Comparison of ENCODE assay signal across 15 cellular contexts in the genomic region with DNA sequence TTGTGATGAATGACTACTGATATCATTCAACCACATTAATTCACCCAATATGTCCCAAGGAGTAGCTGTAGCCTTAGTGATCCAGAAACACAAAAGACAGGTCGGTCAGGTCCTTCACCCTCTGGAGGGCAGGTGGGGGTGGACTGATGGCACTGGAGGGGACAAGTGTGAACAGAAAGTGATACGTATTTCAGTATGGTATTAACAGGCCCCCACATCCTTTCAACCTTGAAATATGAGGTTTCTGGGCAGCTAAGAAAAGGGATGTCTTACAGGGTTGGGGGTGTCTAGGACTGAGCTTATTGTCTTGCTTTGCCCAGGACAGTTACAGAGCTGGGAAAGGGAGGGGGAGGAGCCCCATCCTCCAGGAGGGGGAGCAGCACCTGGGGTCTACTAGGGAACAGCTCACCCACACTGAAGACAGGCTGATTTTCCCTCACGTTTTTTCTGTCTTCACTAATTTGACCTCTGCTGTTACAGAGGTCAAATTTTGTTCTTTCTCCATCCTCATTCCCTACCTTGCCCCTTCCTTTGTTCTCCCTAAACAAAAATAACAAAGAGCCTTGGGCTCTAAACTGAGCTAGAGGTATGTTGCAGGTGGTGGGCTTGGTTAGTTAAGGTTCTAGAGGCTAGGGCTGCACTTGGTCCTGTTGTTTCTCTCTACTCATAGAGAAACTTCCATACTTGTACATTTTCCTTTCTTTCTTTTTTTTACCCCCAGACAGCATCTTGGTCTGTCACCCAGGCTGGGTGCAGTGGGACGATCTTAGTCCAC.
DNase-seq lines count a peak whose midpoint lies in the region; ATAC-seq lines count a peak whose summit lies in the region.
"Had no signal": no experiment of that assay in that cellular context is flagged by ENCODE, and none has a peak within 500 bp of the region (broad histone marks: within the 10 kb centered on the region; RNA-seq: fewer than 3 reads in every experiment).

No MANE protein-coding gene starts in this region.

- DNase-seq in central memory CD8-positive, alpha-beta T cell (ENCODE audit: low spot score in 2 of 2): no peak
- no peak for DNase-seq in stimulated activated CD4-positive, alpha-beta T cell treated with anti-CD3 and anti-CD28 coated beads, Interleukin-2, amount 100 ng/mL, for 24 hours
- no peak for DNase-seq in Ammon's horn (ENCODE audit: low spot score)
- DNase-seq in activated T-cell treated with anti-CD3 and anti-CD28 coated beads, Interleukin-2, amount 50 U/mL, for 24 hours: no peak
- DNase-seq in 8988T: no peak
- DNase-seq: activated CD4-positive, alpha-beta T cell treated with anti-CD3 and anti-CD28 coated beads for 4 hours; activated naive CD4-positive, alpha-beta T cell; erythroblast; lower lobe of right lung; ovary; stimulated activated naive CD4-positive, alpha-beta T cell; SW 1271 had no signal

- H3K36me3 Mint-ChIP-seq in central memory CD8-positive, alpha-beta T cell (ENCODE audit: insufficient read depth): no peaks in the 10 kb centered on the region
- H3K36me3 Mint-ChIP-seq in activated T-cell treated with anti-CD3 and anti-CD28 coated beads, Interleukin-2, amount 50 U/mL, for 24 hours (ENCODE audit: low read depth): no peaks in the 10 kb centered on the region

- H3K4me3 Mint-ChIP-seq in central memory CD8-positive, alpha-beta T cell: no peak overlapping the region
- no peak overlapping the region for H3K4me3 Mint-ChIP-seq in activated T-cell treated with anti-CD3 and anti-CD28 coated beads, Interleukin-2, amount 50 U/mL, for 24 hours

- no peaks in the 10 kb centered on the region for H3K9me3 Mint-ChIP-seq in central memory CD8-positive, alpha-beta T cell
- no peaks in the 10 kb centered on the region for H3K9me3 Mint-ChIP-seq in activated T-cell treated with anti-CD3 and anti-CD28 coated beads, Interleukin-2, amount 50 U/mL, for 24 hours

- peak; percentile 74 for ATAC-seq in GM18498 (IDR thresholded peaks at IDR 0.05; ENCODE audit: unreplicated experiment)
- ATAC-seq in GM19463 (IDR thresholded peaks at IDR 0.05; ENCODE audit: unreplicated experiment): peak; percentile 59
- ATAC-seq in HG03060 (IDR thresholded peaks at IDR 0.05; ENCODE audit: low read depth, unreplicated experiment): peak; percentile 42
- ATAC-seq in central memory CD8-positive, alpha-beta T cell (replicated peaks; ENCODE audit: extremely low read depth, poor library complexity, severe bottlenecking): no peak
- ATAC-seq: lower lobe of right lung had no signal

- H3K27ac Mint-ChIP-seq in central memory CD8-positive, alpha-beta T cell (ENCODE audit: low read depth): peak overlapping the region; percentile 22
- no peak overlapping the region for H3K27ac Mint-ChIP-seq in activated T-cell treated with anti-CD3 and anti-CD28 coated beads, Interleukin-2, amount 50 U/mL, for 24 hours

- no peaks in the 10 kb centered on the region for H3K27me3 Mint-ChIP-seq in central memory CD8-positive, alpha-beta T cell
- no peaks in the 10 kb centered on the region for H3K27me3 Mint-ChIP-seq in activated T-cell treated with anti-CD3 and anti-CD28 coated beads, Interleukin-2, amount 50 U/mL, for 24 hours

- no peaks in the 10 kb centered on the region for H3K4me1 Mint-ChIP-seq in central memory CD8-positive, alpha-beta T cell
- peaks cover 20% of the 10 kb centered on the region for H3K4me1 Mint-ChIP-seq in activated T-cell treated with anti-CD3 and anti-CD28 coated beads, Interleukin-2, amount 50 U/mL, for 24 hours (ENCODE audit: low read depth)
